Comparison of ENCODE assay signal across 8 cellular contexts in genomic region chr1:7070389-7071029, GRCh38.
A peak's percentile ranks its signal among the peaks of the same experiment; 100 is the strongest.
DNase-seq lines count a peak whose midpoint lies in the region; ATAC-seq and TF ChIP-seq lines count a peak whose summit lies in the region.

No MANE protein-coding gene starts in this region.

- H3K4me3 ChIP-seq in SU-DHL-6 (ENCODE audit: insufficient read depth, low read length, poor library complexity, severe bottlenecking) (no peak overlapping the region), adrenal gland (peak overlapping the region in 2 of 4 donors; percentile 16), right atrium auricular region (peak overlapping the region; percentile 18 to 39), rectal smooth muscle tissue (ENCODE audit: low read length) (peak overlapping the region; percentile 44)

- H3K79me2 ChIP-seq in SU-DHL-6 (ENCODE audit: insufficient read depth, low read length) = no peaks in the 10 kb centered on the region

- WGBS in adrenal gland, 4 donors = 13 to 21% (median 14%) methylated on average over 9 to 13 of the region's 13 CpGs

- H3K9ac ChIP-seq in SU-DHL-6 (ENCODE audit: low read length) (no peak overlapping the region), rectal smooth muscle tissue (ENCODE audit: low read length) (no peak overlapping the region)

- H4K20me1 ChIP-seq in SU-DHL-6 (ENCODE audit: low read depth, low read length) = no peaks in the 10 kb centered on the region

- no peak for TF ChIP-seq POLR2A in adrenal gland (IDR thresholded peaks at IDR 0.05)

- peak; percentile 92 for TF ChIP-seq CTCF in SU-DHL-6 (IDR thresholded peaks at IDR 0.05; ENCODE audit: insufficient read depth, low read length, poor library complexity, severe bottlenecking)
- TF ChIP-seq CTCF in adrenal gland (IDR thresholded peaks at IDR 0.05) = peak; percentile 72 to 81 (median 78)
- TF ChIP-seq CTCF in right atrium auricular region (IDR thresholded peaks at IDR 0.05) = peak; percentile 69 to 89

- H3K9me2 ChIP-seq in SU-DHL-6 (replicated peaks; ENCODE audit: insufficient read depth, low read length) = no peaks in the 10 kb centered on the region

- H2AFZ ChIP-seq in SU-DHL-6 (ENCODE audit: low read depth, low read length, severe bottlenecking) = no peak overlapping the region

- intact Hi-C loops in adrenal gland (cut with DNase I) = loop anchor here (5.0 to 10.0 kb wide), 2 partner anchors 278 to 286 kb away; partner anchors contain the start of gene CAMTA1 (in 1 of the 2)

- no peaks in the 10 kb centered on the region for H3K9me3 ChIP-seq in SU-DHL-6 (ENCODE audit: insufficient read depth, low read length)
- no peaks in the 10 kb centered on the region for H3K9me3 ChIP-seq in adrenal gland (replicated peaks in 1 of 3)
- H3K9me3 ChIP-seq in right atrium auricular region = no peaks in the 10 kb centered on the region

- ATAC-seq in GM21515 (IDR thresholded peaks at IDR 0.05; ENCODE audit: unreplicated experiment) = no peak
- ATAC-seq in HG02678 (IDR thresholded peaks at IDR 0.05; ENCODE audit: unreplicated experiment) = no peak

- H3K27ac ChIP-seq in SU-DHL-6 (ENCODE audit: low read depth, low read length) (no peak overlapping the region), adrenal gland (peak overlapping the region in 1 of 5 donors; percentile 52), right atrium auricular region (no peak overlapping the region), rectal smooth muscle tissue (ENCODE audit: low read depth, low read length) (no peak overlapping the region)

- DNase-seq in EL = peak; percentile 72
- peak; percentile 56 for DNase-seq in LHCN-M2 (ENCODE audit: low read depth)
- DNase-seq in adrenal gland = peak; percentile 64 to 86 (median 73)
- peak; percentile 68 for DNase-seq in right atrium auricular region (ENCODE audit: low spot score)

- peaks cover 0 to 5% of the 10 kb centered on the region in 2 donors for H3K4me1 ChIP-seq in adrenal gland (replicated peaks in 1 of 2)
- H3K4me1 ChIP-seq in right atrium auricular region = peaks cover 0 to 6% of the 10 kb centered on the region in 2 donors
- no peaks in the 10 kb centered on the region for H3K4me1 ChIP-seq in rectal smooth muscle tissue (ENCODE audit: control insufficient read depth, insufficient read depth, low read length)

- no peak overlapping the region for H3K4me2 ChIP-seq in SU-DHL-6 (ENCODE audit: low read depth, low read length, poor library complexity, severe bottlenecking)

- H3F3A ChIP-seq in SU-DHL-6 (ENCODE audit: insufficient read depth) = no peaks in the 10 kb centered on the region

- H3K27me3 ChIP-seq in SU-DHL-6 (ENCODE audit: low read length) = no peaks in the 10 kb centered on the region
- H3K27me3 ChIP-seq in adrenal gland = no peaks in the 10 kb centered on the region
- H3K27me3 ChIP-seq in right atrium auricular region = no peaks in the 10 kb centered on the region
- no peaks in the 10 kb centered on the region for H3K27me3 ChIP-seq in rectal smooth muscle tissue (ENCODE audit: control insufficient read depth, insufficient read depth, low read length)

- H3K36me3 ChIP-seq in SU-DHL-6 (ENCODE audit: low read length) = no peaks in the 10 kb centered on the region
- H3K36me3 ChIP-seq in adrenal gland (replicated peaks in 1 of 2) = no peaks in the 10 kb centered on the region
- H3K36me3 ChIP-seq in right atrium auricular region = no peaks in the 10 kb centered on the region
- no peaks in the 10 kb centered on the region for H3K36me3 ChIP-seq in rectal smooth muscle tissue (ENCODE audit: control insufficient read depth, insufficient read depth, low read length)
